Comparison of ENCODE assay signal across 25 cellular contexts in the genomic region with DNA sequence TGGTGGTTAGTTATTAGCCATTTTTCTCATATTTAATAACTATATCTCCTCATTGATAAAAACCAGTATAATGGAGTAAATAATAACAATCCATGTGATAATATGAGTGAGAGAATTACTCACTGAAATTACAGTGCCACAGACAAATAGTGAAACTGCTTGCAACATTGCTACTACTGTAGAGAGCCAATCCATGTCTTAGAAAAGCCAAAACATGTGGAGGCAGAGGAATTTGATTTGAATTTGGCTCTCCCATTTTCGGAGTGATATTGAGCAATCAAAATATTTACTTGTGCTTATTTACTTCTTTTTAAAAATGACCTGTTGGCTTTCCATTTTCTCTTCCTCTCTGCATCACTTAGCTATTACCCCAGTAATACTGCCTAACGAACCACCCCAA.
"Had no signal": no experiment of that assay in that cellular context is flagged by ENCODE, and none has a peak within 500 bp of the region (broad histone marks: within the 10 kb centered on the region; RNA-seq: fewer than 3 reads in every experiment).

No MANE protein-coding gene starts in this region.

- H3K4me1 ChIP-seq: ascending aorta, breast epithelium, esophagus squamous epithelium had no signal

- H3K4me3 ChIP-seq: ascending aorta, breast epithelium, cardiac muscle cell, coronary artery, esophagus squamous epithelium had no signal

- DNase-seq: activated CD4-positive, alpha-beta memory T cell treated with anti-CD3 and anti-CD28 coated beads for 36 hours; activated CD4-positive, alpha-beta T cell treated with anti-CD3 and anti-CD28 coated beads for 36 hours; activated CD4-positive, alpha-beta T cell treated with anti-CD3 and anti-CD28 coated beads, Interleukin-2, amount 10 ng/mL, durations not matched to agents 24 days and 14 days; activated CD4-positive, CD25-positive, alpha-beta regulatory T cell; activated CD4-positive, CD25-positive, alpha-beta regulatory T cell treated with anti-CD3 and anti-CD28 coated beads, Interleukin-2, amount 50 U/mL, for 72 hours; activated CD8-positive, alpha-beta memory T cell treated with anti-CD3 and anti-CD28 coated beads, Interleukin-2, amount 10 ng/mL, durations not matched to agents 7 days and 5 days; activated CD8-positive, alpha-beta memory T cell treated with anti-CD3 and anti-CD28 coated beads, Interleukin-2, amount 50 U/mL, for 4 hours; activated CD8-positive, alpha-beta T cell treated with anti-CD3 and anti-CD28 coated beads, Interleukin-2, amount 10 ng/mL, durations not matched to agents 7 days and 5 days; activated effector memory CD4-positive, alpha-beta T cell treated with anti-CD3 and anti-CD28 coated beads, Interleukin-2, amount 50 U/mL, for 16 hours; activated naive CD4-positive, alpha-beta T cell treated with anti-CD3 and anti-CD28 coated beads for 36 hours; activated naive CD8-positive, alpha-beta T cell treated with anti-CD3 and anti-CD28 coated beads for 36 hours; activated naive CD8-positive, alpha-beta T cell treated with anti-CD3 and anti-CD28 coated beads, Interleukin-2, amount 50 U/mL, for 24 hours; activated T-cell treated with anti-CD3 and anti-CD28 coated beads, Interleukin-2, amount 50 U/mL, for 1 hour; activated T-cell treated with anti-CD3 and anti-CD28 coated beads, Interleukin-2, amount 50 U/mL, for 48 hours; central memory CD4-positive, alpha-beta T cell; cerebellar nuclear complex; effector CD4-positive, alpha-beta T cell; effector memory CD8-positive, alpha-beta T cell; esophagus squamous epithelium; foreskin fibroblast; T-helper 2 cell had no signal

- H3K27me3 ChIP-seq: ascending aorta, breast epithelium, cardiac muscle cell, esophagus squamous epithelium had no signal

- H3K9me3 ChIP-seq: ascending aorta, breast epithelium, esophagus squamous epithelium had no signal

- ATAC-seq: activated CD4-positive, alpha-beta T cell treated with anti-CD3 and anti-CD28 coated beads for 36 hours; activated CD8-positive, alpha-beta memory T cell treated with anti-CD3 and anti-CD28 coated beads, Interleukin-2, amount 10 ng/mL, durations not matched to agents 7 days and 5 days; activated CD8-positive, alpha-beta T cell treated with anti-CD3 and anti-CD28 coated beads, Interleukin-2, amount 10 ng/mL, durations not matched to agents 7 days and 5 days; activated naive CD8-positive, alpha-beta T cell treated with anti-CD3 and anti-CD28 coated beads, Interleukin-2, amount 50 U/mL, for 24 hours; effector memory CD8-positive, alpha-beta T cell had no signal

- H3K36me3 ChIP-seq: ascending aorta, breast epithelium, cardiac muscle cell, esophagus squamous epithelium had no signal

- H3K27ac ChIP-seq: ascending aorta, breast epithelium, cardiac muscle cell, coronary artery, esophagus squamous epithelium had no signal
